9 cellular contexts compared by ENCODE assay signal in the genomic region with DNA sequence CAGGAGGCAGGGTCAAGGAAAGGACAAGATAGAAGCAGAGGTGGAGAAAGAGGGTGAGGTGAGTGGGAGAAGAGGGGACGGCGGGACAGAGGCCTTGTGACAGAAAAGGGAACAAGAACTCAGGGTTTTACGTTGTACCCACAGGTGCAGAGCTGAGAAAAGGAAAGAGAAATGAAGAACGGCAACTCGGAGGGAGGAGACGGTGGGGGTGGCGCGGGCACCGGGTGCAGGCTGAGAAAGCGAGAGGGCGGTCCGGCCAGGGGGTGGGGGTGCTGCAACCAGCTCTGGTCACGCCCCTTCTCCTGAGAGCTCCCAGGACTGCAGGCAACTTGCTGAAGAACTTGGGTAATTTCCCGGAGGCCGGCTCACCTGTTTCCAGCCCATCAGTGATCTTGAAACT.
A peak's percentile ranks its signal among the peaks of the same experiment; 100 is the strongest.
DNase-seq lines count a peak whose midpoint lies in the region; ATAC-seq and TF ChIP-seq lines count a peak whose summit lies in the region.
"Had no signal": no experiment of that assay in that cellular context is flagged by ENCODE, and none has a peak within 500 bp of the region (broad histone marks: within the 10 kb centered on the region; RNA-seq: fewer than 3 reads in every experiment).

No MANE protein-coding gene starts in this region.

- TF ChIP-seq CTCF in epithelial cell of esophagus (IDR thresholded peaks at IDR 0.05; ENCODE audit: insufficient read depth, low read depth, low read length, missing control alignments), result no peak

- peak; percentile 89 for ATAC-seq in GM19324 (IDR thresholded peaks at IDR 0.05; ENCODE audit: low FRiP score, unreplicated experiment)
- ATAC-seq in HG03159 (IDR thresholded peaks at IDR 0.05; ENCODE audit: unreplicated experiment), result peak; percentile 80
- ATAC-seq: Panc1 had no signal

- intact Hi-C loops in cardiac septum (cut with DNase I), result loop anchor here (10.0 kb wide), 1 partner anchor 56 kb away; no protein-coding TSS in a partner anchor

- peak; percentile 64 for DNase-seq in activated CD4-positive, alpha-beta T cell treated with anti-CD3 and anti-CD28 coated beads, Interleukin-2, amount 50 U/mL, for 1 hour
- DNase-seq in epithelial cell of esophagus (ENCODE audit: low read depth) (peak; percentile 57), NCI-H1105 treated with DMSO at 0.1 percent for 48 hours (lab: John Stamatoyannopoulos, UW) (no peak), NCI-H1436 treated with DMSO at 0.1 percent for 48 hours (lab: John Stamatoyannopoulos, UW) (no peak), cardiac septum (ENCODE audit: low spot score) (no peak)
- DNase-seq in stimulated activated CD4-positive, alpha-beta T cell treated with anti-CD3 and anti-CD28 coated beads, Interleukin-1b, Interleukin-23, amount 100 ng/mL, for 1 hour (ENCODE audit: low read depth in 2 of 2), result peak; percentile 32 to 68

- H3K4me3 ChIP-seq in epithelial cell of esophagus (ENCODE audit: low read length), result no peak overlapping the region

Comparison
In these comparisons a context has a peak if more than half of its experiments do, and no peak if none do; other contexts are left out.
1. DNase-seq: peak in activated CD4-positive, alpha-beta T cell treated with anti-CD3 and anti-CD28 coated beads, Interleukin-2, amount 50 U/mL, for 1 hour (single experiment), epithelial cell of esophagus (single experiment) and stimulated activated CD4-positive, alpha-beta T cell treated with anti-CD3 and anti-CD28 coated beads, Interleukin-1b, Interleukin-23, amount 100 ng/mL, for 1 hour (2 of 2); none in NCI-H1105 treated with DMSO at 0.1 percent for 48 hours (single experiment), NCI-H1436 treated with DMSO at 0.1 percent for 48 hours (single experiment) and cardiac septum (single experiment).